In genomic region chr2:120481446-120482194, GRCh38 we compare ENCODE assay signal across 15 cellular contexts.
"Had no signal": no experiment of that assay in that cellular context is flagged by ENCODE, and none has a peak within 500 bp of the region (broad histone marks: within the 10 kb centered on the region; RNA-seq: fewer than 3 reads in every experiment).

No MANE protein-coding gene starts in this region.

- H3K27ac ChIP-seq: transverse colon had no signal

- ATAC-seq: activated T-helper 17 cell treated with anti-CD3 and anti-CD28 coated beads, Interleukin-2, amount 50 U/mL, for 72 hours; effector memory CD8-positive, alpha-beta T cell had no signal

- H3K4me1 ChIP-seq: transverse colon had no signal

- H3K9me3 ChIP-seq: transverse colon had no signal

- H3K36me3 ChIP-seq: transverse colon had no signal

- DNase-seq: activated CD4-positive, alpha-beta T cell treated with anti-CD3 and anti-CD28 coated beads, Interleukin-2, amount 50 U/mL, for 48 hours; activated naive CD4-positive, alpha-beta T cell treated with Interleukin-2 at 50 U/mL for 16 hours; anterior cingulate cortex; cerebellar nuclear complex; effector memory CD8-positive, alpha-beta T cell; foreskin melanocyte; left cardiac atrium; mammary epithelial cell; naive B cell; stimulated activated CD4-positive, alpha-beta T cell treated with anti-CD3 and anti-CD28 coated beads, Interleukin-2, amount 100 ng/mL, for 48 hours; stimulated activated naive CD4-positive, alpha-beta T cell; substantia nigra; T-helper 9 cell; transverse colon had no signal

- H3K27me3 ChIP-seq: transverse colon had no signal

- H3K4me3 ChIP-seq: transverse colon had no signal
